ENCODE assay signal across 8 cellular contexts in the genomic region with DNA sequence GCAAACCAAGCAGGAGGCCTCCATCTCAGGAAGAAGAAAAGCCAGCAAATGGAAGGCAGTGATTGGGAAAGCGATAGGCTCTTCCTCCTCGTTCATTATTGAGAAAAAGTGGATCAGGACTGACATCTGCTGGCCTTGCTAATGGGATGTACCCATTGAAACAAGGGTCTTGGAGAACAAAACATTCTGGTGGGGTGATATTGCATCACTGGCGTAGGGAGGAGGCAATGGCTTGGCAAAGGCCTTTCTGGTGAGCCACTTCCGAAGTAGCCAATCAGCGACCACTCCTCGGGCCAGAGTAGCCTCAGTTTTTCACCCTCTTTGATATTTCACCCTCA.
A peak's percentile ranks its signal among the peaks of the same experiment; 100 is the strongest.
DNase-seq lines count a peak whose midpoint lies in the region; ATAC-seq and TF ChIP-seq lines count a peak whose summit lies in the region.

No MANE protein-coding gene starts in this region.

- H3K9me3 ChIP-seq in left ventricle myocardium inferior (replicated peaks) = no peaks in the 10 kb centered on the region

- CTCF ChIA-PET in WTC11 (lab: Charles Lee) = interaction anchor here (0.8 to 1.2 kb wide), 2 partner anchors 40 to 47 kb away, joined by 4 read pairs; no protein-coding TSS in a partner anchor
- CTCF ChIA-PET in activated CD4-positive, alpha-beta memory T cell treated with anti-CD3 and anti-CD28 coated beads, Interleukin-2, amount 10 ng/mL, durations not matched to agents 7 days and 5 days (lab: Charles Lee) = no interaction called here

- peak overlapping the region; percentile 32 for H3K27ac ChIP-seq in left ventricle myocardium inferior (replicated peaks)

- ATAC-seq in WTC11 = peak; percentile 97
- no peak for ATAC-seq in GM18909 (IDR thresholded peaks at IDR 0.05; ENCODE audit: poor library complexity, unreplicated experiment)

- no peaks in the 10 kb centered on the region for H3K27me3 ChIP-seq in left ventricle myocardium inferior (ENCODE audit: low read depth)

- H3K4me1 ChIP-seq in left ventricle myocardium inferior = peaks cover 29% of the 10 kb centered on the region

- H3K27ac Mint-ChIP-seq in WTC11 = no peak overlapping the region
- H3K27ac Mint-ChIP-seq in activated CD4-positive, alpha-beta memory T cell treated with anti-CD3 and anti-CD28 coated beads, Interleukin-2, amount 10 ng/mL, durations not matched to agents 7 days and 5 days = no peak overlapping the region

- no peaks in the 10 kb centered on the region for H3K9me3 Mint-ChIP-seq in WTC11
- no peaks in the 10 kb centered on the region for H3K9me3 Mint-ChIP-seq in activated CD4-positive, alpha-beta memory T cell treated with anti-CD3 and anti-CD28 coated beads, Interleukin-2, amount 10 ng/mL, durations not matched to agents 7 days and 5 days

- no peaks in the 10 kb centered on the region for H3K27me3 Mint-ChIP-seq in WTC11 (ENCODE audit: low read depth)
- peaks cover 3% of the 10 kb centered on the region for H3K27me3 Mint-ChIP-seq in activated CD4-positive, alpha-beta memory T cell treated with anti-CD3 and anti-CD28 coated beads, Interleukin-2, amount 10 ng/mL, durations not matched to agents 7 days and 5 days

- H3K4me3 ChIP-seq in AG09309 (ENCODE audit: control insufficient read depth, low read depth, low read length) = no peak overlapping the region
- peak overlapping the region; percentile 44 for H3K4me3 ChIP-seq in left ventricle myocardium inferior
- no peak overlapping the region for H3K4me3 ChIP-seq in skeletal muscle cell (ENCODE audit: low read depth, low read length)

- POLR2A ChIA-PET in WTC11 (lab: Charles Lee) = no interaction called here
- POLR2A ChIA-PET in activated CD4-positive, alpha-beta memory T cell treated with anti-CD3 and anti-CD28 coated beads, Interleukin-2, amount 10 ng/mL, durations not matched to agents 7 days and 5 days (lab: Charles Lee) = no interaction called here

- intact Hi-C loops in left ventricle myocardium inferior (cut with micrococcal nuclease) = loop anchor here (10.0 kb wide), 1 partner anchor 1046 kb away; no protein-coding TSS in a partner anchor

- no peaks in the 10 kb centered on the region for H3K36me3 ChIP-seq in left ventricle myocardium inferior

- H3K4me1 Mint-ChIP-seq in WTC11 = peaks cover 25% of the 10 kb centered on the region
- no peaks in the 10 kb centered on the region for H3K4me1 Mint-ChIP-seq in activated CD4-positive, alpha-beta memory T cell treated with anti-CD3 and anti-CD28 coated beads, Interleukin-2, amount 10 ng/mL, durations not matched to agents 7 days and 5 days

- no peak overlapping the region for H3K4me3 Mint-ChIP-seq in WTC11
- H3K4me3 Mint-ChIP-seq in activated CD4-positive, alpha-beta memory T cell treated with anti-CD3 and anti-CD28 coated beads, Interleukin-2, amount 10 ng/mL, durations not matched to agents 7 days and 5 days = no peak overlapping the region

- DNase-seq in AG09309 (ENCODE audit: low read depth) = no peak
- DNase-seq in NAMALWA (ENCODE audit: low spot score) = peak; percentile 7
- peak; percentile 37 for DNase-seq in WTC11 (ENCODE audit: low spot score)
- DNase-seq in left ventricle myocardium inferior = peak; percentile 23
- DNase-seq in skeletal muscle cell (ENCODE audit: low read depth) = peak; percentile 72
- no peak for DNase-seq in activated CD4-positive, alpha-beta memory T cell treated with anti-CD3 and anti-CD28 coated beads, Interleukin-2, amount 10 ng/mL, durations not matched to agents 7 days and 5 days
- no peak for DNase-seq in T-helper 9 cell

- no peaks in the 10 kb centered on the region for H3K36me3 Mint-ChIP-seq in WTC11
- no peaks in the 10 kb centered on the region for H3K36me3 Mint-ChIP-seq in activated CD4-positive, alpha-beta memory T cell treated with anti-CD3 and anti-CD28 coated beads, Interleukin-2, amount 10 ng/mL, durations not matched to agents 7 days and 5 days (ENCODE audit: low read depth)

- TF ChIP-seq CTCF in AG09309 (IDR thresholded peaks at IDR 0.05; ENCODE audit: control insufficient read depth, insufficient read depth, low read depth, low read length, missing control alignments) (peak; percentile 35), WTC11 (IDR thresholded peaks at IDR 0.05) (no peak), left ventricle myocardium inferior (IDR thresholded peaks at IDR 0.05; ENCODE audit: borderline replicate concordance) (peak; percentile 73)

TF ChIP-seq in WTC11, 78 proteins besides CTCF, POLR2A, EP300 and RAD21 (continues in another document):
- TF ChIP-seq TEAD4 (CRISPR knock-in tag; IDR thresholded peaks at IDR 0.05) (no peak), FOXP1 (CRISPR knock-in tag; IDR thresholded peaks at IDR 0.05; ENCODE audit: borderline replicate concordance) (no peak), HMGA2 (CRISPR knock-in tag; IDR thresholded peaks at IDR 0.05) (no peak), IRF2 (CRISPR knock-in tag; IDR thresholded peaks at IDR 0.05; ENCODE audit: borderline replicate concordance, low read depth) (no peak), ZNF263 (CRISPR knock-in tag; IDR thresholded peaks at IDR 0.05; ENCODE audit: low read depth) (no peak), ZNF281 (CRISPR knock-in tag; IDR thresholded peaks at IDR 0.05) (no peak), FOXP4 (CRISPR knock-in tag; IDR thresholded peaks at IDR 0.05) (no peak), ATF3 (CRISPR knock-in tag; conservative IDR thresholded peaks at IDR 0.05) (peak; percentile 91), NFYB (CRISPR knock-in tag; conservative IDR thresholded peaks at IDR 0.05; ENCODE audit: low read depth) (peak; percentile 39; the same call in 1 of the 2 replicates), MAX (CRISPR knock-in tag; IDR thresholded peaks at IDR 0.05) (no peak), ZNF671 (CRISPR knock-in tag; IDR thresholded peaks at IDR 0.05) (no peak), E2F4 (CRISPR knock-in tag; IDR thresholded peaks at IDR 0.05; ENCODE audit: borderline replicate concordance, low read depth) (no peak), SOX15 (CRISPR knock-in tag; IDR thresholded peaks at IDR 0.05) (no peak)
- TF ChIP-seq, protein P1, sequence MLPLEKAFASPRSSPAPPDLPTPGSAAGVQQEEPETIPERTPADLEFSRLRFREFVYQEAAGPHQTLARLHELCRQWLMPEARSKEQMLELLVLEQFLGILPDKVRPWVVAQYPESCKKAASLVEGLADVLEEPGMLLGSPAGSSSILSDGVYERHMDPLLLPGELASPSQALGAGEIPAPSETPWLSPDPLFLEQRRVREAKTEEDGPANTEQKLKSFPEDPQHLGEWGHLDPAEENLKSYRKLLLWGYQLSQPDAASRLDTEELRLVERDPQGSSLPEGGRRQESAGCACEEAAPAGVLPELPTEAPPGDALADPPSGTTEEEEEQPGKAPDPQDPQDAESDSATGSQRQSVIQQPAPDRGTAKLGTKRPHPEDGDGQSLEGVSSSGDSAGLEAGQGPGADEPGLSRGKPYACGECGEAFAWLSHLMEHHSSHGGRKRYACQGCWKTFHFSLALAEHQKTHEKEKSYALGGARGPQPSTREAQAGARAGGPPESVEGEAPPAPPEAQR (CRISPR knock-in tag; IDR thresholded peaks at IDR 0.05) = no peak

Comparison
In these comparisons a context has a peak if more than half of its experiments do, and no peak if none do; other contexts are left out.
1. DNase-seq: peak in NAMALWA (single experiment), WTC11 (single experiment), left ventricle myocardium inferior (single experiment) and skeletal muscle cell (single experiment); none in AG09309 (single experiment), activated CD4-positive, alpha-beta memory T cell treated with anti-CD3 and anti-CD28 coated beads, Interleukin-2, amount 10 ng/mL, durations not matched to agents 7 days and 5 days (single experiment) and T-helper 9 cell (single experiment).